8 cellular contexts compared by ENCODE assay signal in genomic region chr9:136564379-136564988, GRCh38. TPM values are rescaled to one million over a fixed set of nuclear protein-coding genes. Genes with fewer than 3 reads are reported as not detected.
DNase-seq lines count a peak whose midpoint lies in the region; ATAC-seq and FAIRE-seq lines count a peak whose summit lies in the region.

No MANE protein-coding gene starts in this region.

- no peaks in the 10 kb centered on the region for H3K4me1 Mint-ChIP-seq in activated naive CD4-positive, alpha-beta T cell treated with anti-CD3 and anti-CD28 coated beads, Interleukin-2, amount 10 ng/mL, durations not matched to agents 7 days and 5 days

- H3K9me3 ChIP-seq in small intestine (ENCODE audit: control insufficient read depth, low read depth): no peaks in the 10 kb centered on the region

- no peak for FAIRE-seq in small intestine (lab: Jason Lieb, UNC)

- CTCF ChIA-PET in activated naive CD4-positive, alpha-beta T cell treated with anti-CD3 and anti-CD28 coated beads, Interleukin-2, amount 10 ng/mL, durations not matched to agents 7 days and 5 days (lab: Charles Lee): no interaction called here

- ATAC-seq in GM19397 (IDR thresholded peaks at IDR 0.05; ENCODE audit: unreplicated experiment) (peak; percentile 45), Right ventricle myocardium superior (ENCODE audit: poor library complexity) (peak; percentile 62)

- no peak overlapping the region for H3K4me3 Mint-ChIP-seq in activated naive CD4-positive, alpha-beta T cell treated with anti-CD3 and anti-CD28 coated beads, Interleukin-2, amount 10 ng/mL, durations not matched to agents 7 days and 5 days

- H3K4me1 ChIP-seq in small intestine (ENCODE audit: control insufficient read depth in 2 of 2, insufficient read depth in 1 of 2, low read depth in 1 of 2, low read length in 1 of 2): peaks cover 0 to 7% of the 10 kb centered on the region in 2 donors

- WGBS in small intestine, 3 donors: 59 to 82% (median 69%) methylated on average over 19 to 21 of the region's 21 CpGs

- H3K36me3 Mint-ChIP-seq in activated naive CD4-positive, alpha-beta T cell treated with anti-CD3 and anti-CD28 coated beads, Interleukin-2, amount 10 ng/mL, durations not matched to agents 7 days and 5 days: no peaks in the 10 kb centered on the region

- no peaks in the 10 kb centered on the region for H3K27me3 ChIP-seq in small intestine (ENCODE audit: control insufficient read depth in 2 of 2, insufficient read depth in 2 of 2, low read length in 2 of 2)

- H3K9me3 Mint-ChIP-seq in activated naive CD4-positive, alpha-beta T cell treated with anti-CD3 and anti-CD28 coated beads, Interleukin-2, amount 10 ng/mL, durations not matched to agents 7 days and 5 days: peaks cover 11% of the 10 kb centered on the region

- H3K4me3 ChIP-seq in small intestine (ENCODE audit: low read depth in 1 of 2, low read length in 2 of 2): no peak overlapping the region

- DNase-seq in RPMI8226 (peak; percentile 71), Right ventricle myocardium superior (peak; percentile 91), small intestine (peak; percentile 11), OCI-M2 (lab: John Stamatoyannopoulos, UW; ENCODE audit: unreplicated experiment) (no peak)
- no peak for DNase-seq in activated naive CD4-positive, alpha-beta T cell treated with anti-CD3 and anti-CD28 coated beads, Interleukin-2, amount 10 ng/mL, durations not matched to agents 7 days and 5 days
- no peak for DNase-seq in effector CD4-positive, alpha-beta T cell
- DNase-seq in activated naive CD4-positive, alpha-beta T cell treated with Interleukin-2 at 50 U/mL for 16 hours: no peak

- peak overlapping the region in 1 of 2 donors; percentile 46 for H3K27ac ChIP-seq in small intestine (ENCODE audit: low read depth in 1 of 2, low read length in 1 of 2)

- no peaks in the 10 kb centered on the region for H3K36me3 ChIP-seq in small intestine (ENCODE audit: control insufficient read depth in 2 of 2, insufficient read depth in 2 of 2, low read length in 2 of 2)

- intact Hi-C loops in Right ventricle myocardium superior (cut with DNase I): no loop called here

- H3K27ac Mint-ChIP-seq in activated naive CD4-positive, alpha-beta T cell treated with anti-CD3 and anti-CD28 coated beads, Interleukin-2, amount 10 ng/mL, durations not matched to agents 7 days and 5 days: no peak overlapping the region

- H3K27me3 Mint-ChIP-seq in activated naive CD4-positive, alpha-beta T cell treated with anti-CD3 and anti-CD28 coated beads, Interleukin-2, amount 10 ng/mL, durations not matched to agents 7 days and 5 days: peaks cover 30% of the 10 kb centered on the region

RNA-seq across cellular contexts. Expression of gene NOTCH1, which starts 18.6 kb away (rescaled TPM):
- total RNA-seq in Right ventricle myocardium superior: 16.8 TPM
- polyA plus RNA-seq in small intestine: 10 to 100 TPM in 1 of 3 donors, 1 to 10 TPM in 2; 1.8 to 19.8 (median 1.9) TPM

Comparison
In these comparisons a context has a peak if more than half of its experiments do, and no peak if none do; other contexts are left out.
1. DNase-seq: peak in RPMI8226 (single experiment), Right ventricle myocardium superior (single experiment) and small intestine (single experiment); none in activated naive CD4-positive, alpha-beta T cell treated with anti-CD3 and anti-CD28 coated beads, Interleukin-2, amount 10 ng/mL, durations not matched to agents 7 days and 5 days (single experiment), effector CD4-positive, alpha-beta T cell (single experiment), OCI-M2 (single experiment) and activated naive CD4-positive, alpha-beta T cell treated with Interleukin-2 at 50 U/mL for 16 hours (single experiment).